1 cellular context compared by ENCODE assay signal in genomic region chr20:23152308-23152892, GRCh38.
TF ChIP-seq lines count a peak whose summit lies in the region.

No MANE protein-coding gene starts in this region.

TF ChIP-seq in HepG2, 621 proteins besides CTCF, POLR2A, EP300 and RAD21 (continued from another document and continues in another):
- TF ChIP-seq, protein P1, sequence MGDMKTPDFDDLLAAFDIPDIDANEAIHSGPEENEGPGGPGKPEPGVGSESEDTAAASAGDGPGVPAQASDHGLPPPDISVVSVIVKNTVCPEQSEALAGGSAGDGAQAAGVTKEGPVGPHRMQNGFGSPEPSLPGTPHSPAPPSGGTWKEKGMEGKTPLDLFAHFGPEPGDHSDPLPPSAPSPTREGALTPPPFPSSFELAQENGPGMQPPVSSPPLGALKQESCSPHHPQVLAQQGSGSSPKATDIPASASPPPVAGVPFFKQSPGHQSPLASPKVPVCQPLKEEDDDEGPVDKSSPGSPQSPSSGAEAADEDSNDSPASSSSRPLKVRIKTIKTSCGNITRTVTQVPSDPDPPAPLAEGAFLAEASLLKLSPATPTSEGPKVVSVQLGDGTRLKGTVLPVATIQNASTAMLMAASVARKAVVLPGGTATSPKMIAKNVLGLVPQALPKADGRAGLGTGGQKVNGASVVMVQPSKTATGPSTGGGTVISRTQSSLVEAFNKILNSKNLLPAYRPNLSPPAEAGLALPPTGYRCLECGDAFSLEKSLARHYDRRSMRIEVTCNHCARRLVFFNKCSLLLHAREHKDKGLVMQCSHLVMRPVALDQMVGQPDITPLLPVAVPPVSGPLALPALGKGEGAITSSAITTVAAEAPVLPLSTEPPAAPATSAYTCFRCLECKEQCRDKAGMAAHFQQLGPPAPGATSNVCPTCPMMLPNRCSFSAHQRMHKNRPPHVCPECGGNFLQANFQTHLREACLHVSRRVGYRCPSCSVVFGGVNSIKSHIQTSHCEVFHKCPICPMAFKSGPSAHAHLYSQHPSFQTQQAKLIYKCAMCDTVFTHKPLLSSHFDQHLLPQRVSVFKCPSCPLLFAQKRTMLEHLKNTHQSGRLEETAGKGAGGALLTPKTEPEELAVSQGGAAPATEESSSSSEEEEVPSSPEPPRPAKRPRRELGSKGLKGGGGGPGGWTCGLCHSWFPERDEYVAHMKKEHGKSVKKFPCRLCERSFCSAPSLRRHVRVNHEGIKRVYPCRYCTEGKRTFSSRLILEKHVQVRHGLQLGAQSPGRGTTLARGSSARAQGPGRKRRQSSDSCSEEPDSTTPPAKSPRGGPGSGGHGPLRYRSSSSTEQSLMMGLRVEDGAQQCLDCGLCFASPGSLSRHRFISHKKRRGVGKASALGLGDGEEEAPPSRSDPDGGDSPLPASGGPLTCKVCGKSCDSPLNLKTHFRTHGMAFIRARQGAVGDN (CRISPR knock-in tag; IDR thresholded peaks at IDR 0.05): peak; percentile 84
- peak; percentile 98 for TF ChIP-seq ELF3 (CRISPR knock-in tag; IDR thresholded peaks at IDR 0.05)
- no peak for TF ChIP-seq NR3C1 (CRISPR knock-in tag; IDR thresholded peaks at IDR 0.05)
- TF ChIP-seq CREM (IDR thresholded peaks at IDR 0.05): peak; percentile 69; the same call in 1 of the 2 replicates
- TF ChIP-seq CREM (CRISPR knock-in tag; IDR thresholded peaks at IDR 0.05): no peak
- peak; percentile 33; the same call in 1 of the 2 replicates for TF ChIP-seq BHLHE40 (IDR thresholded peaks at IDR 0.05; ENCODE audit: low read length)
- peak; percentile 84 for TF ChIP-seq AHDC1 (CRISPR knock-in tag; IDR thresholded peaks at IDR 0.05; ENCODE audit: borderline replicate concordance)
- peak; percentile 59; the same call in 1 of the 2 replicates for TF ChIP-seq NCOR1 (IDR thresholded peaks at IDR 0.05; ENCODE audit: borderline replicate concordance, low read length)
- TF ChIP-seq ZNF891 (CRISPR knock-in tag; IDR thresholded peaks at IDR 0.05): no peak
- TF ChIP-seq ZNF564 (CRISPR knock-in tag; IDR thresholded peaks at IDR 0.05): no peak
- peak; percentile 67 for TF ChIP-seq CEBPG (CRISPR knock-in tag; IDR thresholded peaks at IDR 0.05)
- no peak for TF ChIP-seq FLYWCH1 (CRISPR knock-in tag; IDR thresholded peaks at IDR 0.05)
- TF ChIP-seq, protein P2, sequence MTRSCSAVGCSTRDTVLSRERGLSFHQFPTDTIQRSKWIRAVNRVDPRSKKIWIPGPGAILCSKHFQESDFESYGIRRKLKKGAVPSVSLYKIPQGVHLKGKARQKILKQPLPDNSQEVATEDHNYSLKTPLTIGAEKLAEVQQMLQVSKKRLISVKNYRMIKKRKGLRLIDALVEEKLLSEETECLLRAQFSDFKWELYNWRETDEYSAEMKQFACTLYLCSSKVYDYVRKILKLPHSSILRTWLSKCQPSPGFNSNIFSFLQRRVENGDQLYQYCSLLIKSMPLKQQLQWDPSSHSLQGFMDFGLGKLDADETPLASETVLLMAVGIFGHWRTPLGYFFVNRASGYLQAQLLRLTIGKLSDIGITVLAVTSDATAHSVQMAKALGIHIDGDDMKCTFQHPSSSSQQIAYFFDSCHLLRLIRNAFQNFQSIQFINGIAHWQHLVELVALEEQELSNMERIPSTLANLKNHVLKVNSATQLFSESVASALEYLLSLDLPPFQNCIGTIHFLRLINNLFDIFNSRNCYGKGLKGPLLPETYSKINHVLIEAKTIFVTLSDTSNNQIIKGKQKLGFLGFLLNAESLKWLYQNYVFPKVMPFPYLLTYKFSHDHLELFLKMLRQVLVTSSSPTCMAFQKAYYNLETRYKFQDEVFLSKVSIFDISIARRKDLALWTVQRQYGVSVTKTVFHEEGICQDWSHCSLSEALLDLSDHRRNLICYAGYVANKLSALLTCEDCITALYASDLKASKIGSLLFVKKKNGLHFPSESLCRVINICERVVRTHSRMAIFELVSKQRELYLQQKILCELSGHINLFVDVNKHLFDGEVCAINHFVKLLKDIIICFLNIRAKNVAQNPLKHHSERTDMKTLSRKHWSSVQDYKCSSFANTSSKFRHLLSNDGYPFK (CRISPR knock-in tag; IDR thresholded peaks at IDR 0.05; ENCODE audit: borderline replicate concordance): no peak
- TF ChIP-seq ZKSCAN1 (IDR thresholded peaks at IDR 0.05; ENCODE audit: low read length): no peak; the same call in 1 of the 2 replicates
- TF ChIP-seq ZNF407 (CRISPR knock-in tag; IDR thresholded peaks at IDR 0.05; ENCODE audit: not compliant biosample characterization): no peak
- TF ChIP-seq SYNCRIP (IDR thresholded peaks at IDR 0.05; ENCODE audit: insufficient read depth, low read depth, low read length): no peak
- peak; percentile 67 for TF ChIP-seq ZFX (CRISPR knock-in tag; IDR thresholded peaks at IDR 0.05; ENCODE audit: low read depth)
- TF ChIP-seq ZNF335 (CRISPR knock-in tag; IDR thresholded peaks at IDR 0.05): peak; percentile 92
- no peak for TF ChIP-seq REXO4 (CRISPR knock-in tag; IDR thresholded peaks at IDR 0.05; ENCODE audit: borderline replicate concordance)
- peak; percentile 78 for TF ChIP-seq TFE3 (CRISPR knock-in tag; IDR thresholded peaks at IDR 0.05)
- peak; percentile 81; the same call in 1 of the 2 replicates for TF ChIP-seq MEIS1 (CRISPR knock-in tag; IDR thresholded peaks at IDR 0.05; ENCODE audit: borderline replicate concordance)
- TF ChIP-seq ATF4 (CRISPR knock-in tag; IDR thresholded peaks at IDR 0.05): peak in 1 of 2 experiments; percentile 79; a peak in 2 of 4 replicates
- peak; percentile 50; the same call in 1 of the 2 replicates for TF ChIP-seq KMT2B (CRISPR knock-in tag; IDR thresholded peaks at IDR 0.05)
- TF ChIP-seq, protein P3, sequence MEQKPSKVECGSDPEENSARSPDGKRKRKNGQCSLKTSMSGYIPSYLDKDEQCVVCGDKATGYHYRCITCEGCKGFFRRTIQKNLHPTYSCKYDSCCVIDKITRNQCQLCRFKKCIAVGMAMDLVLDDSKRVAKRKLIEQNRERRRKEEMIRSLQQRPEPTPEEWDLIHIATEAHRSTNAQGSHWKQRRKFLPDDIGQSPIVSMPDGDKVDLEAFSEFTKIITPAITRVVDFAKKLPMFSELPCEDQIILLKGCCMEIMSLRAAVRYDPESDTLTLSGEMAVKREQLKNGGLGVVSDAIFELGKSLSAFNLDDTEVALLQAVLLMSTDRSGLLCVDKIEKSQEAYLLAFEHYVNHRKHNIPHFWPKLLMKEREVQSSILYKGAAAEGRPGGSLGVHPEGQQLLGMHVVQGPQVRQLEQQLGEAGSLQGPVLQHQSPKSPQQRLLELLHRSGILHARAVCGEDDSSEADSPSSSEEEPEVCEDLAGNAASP (CRISPR knock-in tag; IDR thresholded peaks at IDR 0.05; ENCODE audit: borderline replicate concordance): peak; percentile 98
- TF ChIP-seq ZNF446 (CRISPR knock-in tag; IDR thresholded peaks at IDR 0.05): no peak
- TF ChIP-seq MLX (CRISPR knock-in tag; IDR thresholded peaks at IDR 0.05): peak; percentile 80; the same call in 1 of the 2 replicates
- TF ChIP-seq YEATS2 (CRISPR knock-in tag; IDR thresholded peaks at IDR 0.05; ENCODE audit: borderline replicate concordance): peak; percentile 83; the same call in 1 of the 2 replicates
